In genomic region chr21:19286901-19287300, GRCh38 we compare ENCODE assay signal across 9 cellular contexts.
"Had no signal": no experiment of that assay in that cellular context is flagged by ENCODE, and none has a peak within 500 bp of the region (broad histone marks: within the 10 kb centered on the region; RNA-seq: fewer than 3 reads in every experiment).

No MANE protein-coding gene starts in this region.

- ATAC-seq: GM23338, HCT116 had no signal

- H3K4me3 ChIP-seq: GM23248, GM23338, HAP-1 had no signal

- H3K36me3 ChIP-seq: HAP-1 had no signal

- H3K27ac ChIP-seq: GM23248 had no signal

- H3K9me3 ChIP-seq: HAP-1 had no signal

- H3K4me2 ChIP-seq: GM23338 had no signal

- DNase-seq: GM23248, GOT3, H7, H9, HCEC 1CT, HFFc6 had no signal

- H2AFZ ChIP-seq: GM23248, GM23338 had no signal
